Comparison of ENCODE assay signal across 7 cellular contexts in genomic region chr19:17996826-17997316, GRCh38. TPM values are rescaled to one million over a fixed set of nuclear protein-coding genes. Genes with fewer than 3 reads are reported as not detected.
DNase-seq lines count a peak whose midpoint lies in the region; ATAC-seq, FAIRE-seq and TF ChIP-seq lines count a peak whose summit lies in the region.

No MANE protein-coding gene starts in this region.

- ATAC-seq in foreskin keratinocyte: peak; percentile 64

- peaks cover 9% of the 10 kb centered on the region for H3K27me3 Mint-ChIP-seq in osteocyte (ENCODE audit: unreplicated experiment)

- H3K27ac ChIP-seq in SJCRH30: no peak overlapping the region
- H3K27ac ChIP-seq in foreskin keratinocyte: no peak overlapping the region
- H3K27ac ChIP-seq in tibial nerve: no peak overlapping the region

- H3K36me3 ChIP-seq in SJCRH30: no peaks in the 10 kb centered on the region
- H3K36me3 ChIP-seq in tibial nerve: no peaks in the 10 kb centered on the region

- H3K4me1 ChIP-seq in SJCRH30: no peaks in the 10 kb centered on the region
- no peaks in the 10 kb centered on the region for H3K4me1 ChIP-seq in foreskin keratinocyte
- peaks cover 0 to 20% (median 4%) of the 10 kb centered on the region in 4 donors for H3K4me1 ChIP-seq in tibial nerve

- DNase-seq in GM12891 (ENCODE audit: insufficient read length, low spot score): peak; percentile 87
- DNase-seq in LNCaP clone FGC (ENCODE audit: low read depth): peak; percentile 2
- peak; percentile 75 to 90 for DNase-seq in SJCRH30
- peak; percentile 96 for DNase-seq in activated effector memory CD4-positive, alpha-beta T cell treated with anti-CD3 and anti-CD28 coated beads, Interleukin-2, amount 50 U/mL, for 16 hours
- DNase-seq in foreskin keratinocyte: peak; percentile 10 to 26
- DNase-seq in osteocyte (ENCODE audit: extremely low spot score, unreplicated experiment): peak; percentile 97
- DNase-seq in tibial nerve (ENCODE audit: low spot score in 2 of 2): peak; percentile 80 to 91

- H3K27ac Mint-ChIP-seq in osteocyte (ENCODE audit: unreplicated experiment): no peak overlapping the region

- H3K4me3 Mint-ChIP-seq in osteocyte (ENCODE audit: unreplicated experiment): no peak overlapping the region

- TF ChIP-seq CTCF in LNCaP clone FGC (IDR thresholded peaks at IDR 0.05; ENCODE audit: control insufficient read depth, extremely low read depth, insufficient read depth) (peak; percentile 99), foreskin keratinocyte (conservative IDR thresholded peaks at IDR 0.05) (peak; percentile 96), osteocyte (IDR thresholded peaks at IDR 0.05) (peak; percentile 99), tibial nerve (IDR thresholded peaks at IDR 0.05) (peak; percentile 95 to 99 (median 98))

- TF ChIP-seq POLR2A in GM12891 (IDR thresholded peaks at IDR 0.05; ENCODE audit: low read depth, low read length) (no peak), tibial nerve (IDR thresholded peaks at IDR 0.05) (no peak)

- peaks cover 8% of the 10 kb centered on the region for H3K4me1 Mint-ChIP-seq in osteocyte (ENCODE audit: unreplicated experiment)

- no peak for TF ChIP-seq EP300 in tibial nerve (IDR thresholded peaks at IDR 0.05)

- no peak overlapping the region for H3K4me3 ChIP-seq in LNCaP clone FGC (ENCODE audit: low read depth, low read length)
- H3K4me3 ChIP-seq in SJCRH30: no peak overlapping the region
- no peak overlapping the region for H3K4me3 ChIP-seq in tibial nerve

- H3K9me3 ChIP-seq in SJCRH30 (replicated peaks) (no peaks in the 10 kb centered on the region), tibial nerve (no peaks in the 10 kb centered on the region)

- H3K9me3 Mint-ChIP-seq in osteocyte (ENCODE audit: unreplicated experiment): no peaks in the 10 kb centered on the region

- H3K36me3 Mint-ChIP-seq in osteocyte (ENCODE audit: unreplicated experiment): no peaks in the 10 kb centered on the region

- peaks cover 21% of the 10 kb centered on the region; the same call in 1 of the 2 replicates for H3K27me3 ChIP-seq in SJCRH30
- H3K27me3 ChIP-seq in foreskin keratinocyte: no peaks in the 10 kb centered on the region
- peaks cover 0 to 11% of the 10 kb centered on the region in 2 donors for H3K27me3 ChIP-seq in tibial nerve

- WGBS in tibial nerve, 2 donors: 14 to 15% methylated on average over 9 to 15 of the region's 15 CpGs

- peak; percentile 96 for FAIRE-seq in GM12891 (lab: Jason Lieb, UNC)

TF ChIP-seq in GM12891, 5 proteins besides CTCF, POLR2A, EP300 and RAD21:
- no peak for TF ChIP-seq POLR2AphosphoS5 (IDR thresholded peaks at IDR 0.05; ENCODE audit: low read depth, low read length)

RNA-seq across cellular contexts. Expression of gene ARRDC2, which starts 11.1 kb away (rescaled TPM):
- 3.6 TPM for polyA plus RNA-seq in GM12891 (2012; ENCODE audit: low read depth, missing spikeins)
- 1.9 and 2.0 TPM in 2 replicates for total RNA-seq in SJCRH30 (2014; rRNA removed; shearing (Covaris generic))
- total RNA-seq in foreskin keratinocyte: 3.8 and 4.7 TPM in 2 replicates
- 4.6 and 4.7 TPM in 2 replicates for polyA plus RNA-seq in foreskin keratinocyte
- total RNA-seq in osteocyte: 15.4 and 19.8 TPM in 2 replicates
- 100 to 1,000 TPM; 127 to 180 (median 177) TPM for total RNA-seq in tibial nerve

RNA-seq across cellular contexts. Expression of gene KCNN1, which starts 30.0 kb away (rescaled TPM):
- polyA plus RNA-seq in GM12891 (2012; ENCODE audit: low read depth, missing spikeins): 2.6 TPM
- not detected in 2 replicates for total RNA-seq in SJCRH30 (2014; rRNA removed; shearing (Covaris generic))
- total RNA-seq in foreskin keratinocyte: not detected in 2 replicates
- 0.02 and 0.03 TPM in 2 replicates for polyA plus RNA-seq in foreskin keratinocyte
- total RNA-seq in osteocyte: not detected in 2 replicates
- under 1 TPM in 1 of 4 donors, not detected in 3; under 0.01 TPM for total RNA-seq in tibial nerve

Comparison
In these comparisons a context has a peak if more than half of its experiments do, and no peak if none do; other contexts are left out.
1. DNase-seq: peak in every context shown above with its lines; median percentile 97 in osteocyte; 96 in activated effector memory CD4-positive, alpha-beta T cell treated with anti-CD3 and anti-CD28 coated beads, Interleukin-2, amount 50 U/mL, for 16 hours; 87 in GM12891; 86 in tibial nerve; 82 in SJCRH30; 18 in foreskin keratinocyte; 2 in LNCaP clone FGC.